ENCODE assay signal across 9 cellular contexts in the genomic region with DNA sequence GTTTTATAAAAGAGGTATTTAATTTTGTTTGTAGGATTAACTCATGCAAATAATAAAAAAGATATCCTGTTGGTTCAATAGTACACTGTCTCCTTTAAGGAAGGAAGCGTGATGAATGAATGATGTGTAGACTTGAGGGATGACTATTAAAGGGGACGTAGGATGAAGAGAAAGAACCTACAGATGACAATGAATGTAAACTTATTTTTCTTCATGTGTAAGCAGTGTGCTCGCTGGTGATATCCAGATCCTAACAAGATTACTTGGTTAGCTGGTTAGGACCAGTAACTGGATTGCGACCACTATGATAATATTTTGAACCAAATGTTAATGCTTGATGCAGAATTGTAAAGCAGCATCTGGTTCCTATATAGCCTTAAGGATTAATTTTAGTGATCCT. TPM values are rescaled to one million over a fixed set of nuclear protein-coding genes. Genes with fewer than 3 reads are reported as not detected.
A peak's percentile ranks its signal among the peaks of the same experiment; 100 is the strongest.
DNase-seq lines count a peak whose midpoint lies in the region; ATAC-seq and TF ChIP-seq lines count a peak whose summit lies in the region.
"Had no signal": no experiment of that assay in that cellular context is flagged by ENCODE, and none has a peak within 500 bp of the region (broad histone marks: within the 10 kb centered on the region; RNA-seq: fewer than 3 reads in every experiment).

No MANE protein-coding gene starts in this region.

- peak overlapping the region; percentile 97 for H3K27ac Mint-ChIP-seq in T-helper 1 cell treated with Interleukin-12 subunit alpha and Interleukin-12 subunit beta and Interleukin-4 antibody, amounts not matched to agents 30 μg/mL and 1 μg/mL, for 36 hours
- H3K27ac Mint-ChIP-seq in glutamatergic neuron (ENCODE audit: unreplicated experiment), result no peak overlapping the region
- peak overlapping the region; percentile 98 for H3K27ac Mint-ChIP-seq in stimulated activated naive B cell treated with anti-CD40 and anti-IgM and Interleukin-4, amounts not matched to agents 10 μg/mL and 1 μg/mL and 100 μg/mL, for 72 hours

- H3K36me3 Mint-ChIP-seq in T-helper 1 cell treated with Interleukin-12 subunit alpha and Interleukin-12 subunit beta and Interleukin-4 antibody, amounts not matched to agents 30 μg/mL and 1 μg/mL, for 36 hours (ENCODE audit: low read depth), result peaks cover 49% of the 10 kb centered on the region
- H3K36me3 Mint-ChIP-seq in glutamatergic neuron (ENCODE audit: unreplicated experiment), result no peaks in the 10 kb centered on the region
- peaks cover 52 to 62% of the 10 kb centered on the region in 2 donors for H3K36me3 Mint-ChIP-seq in stimulated activated naive B cell treated with anti-CD40 and anti-IgM and Interleukin-4, amounts not matched to agents 10 μg/mL and 1 μg/mL and 100 μg/mL, for 72 hours

- peaks cover 31% of the 10 kb centered on the region for H3K4me1 Mint-ChIP-seq in T-helper 1 cell treated with Interleukin-12 subunit alpha and Interleukin-12 subunit beta and Interleukin-4 antibody, amounts not matched to agents 30 μg/mL and 1 μg/mL, for 36 hours (ENCODE audit: low read depth)
- peaks cover 24% of the 10 kb centered on the region for H3K4me1 Mint-ChIP-seq in glutamatergic neuron (ENCODE audit: low read depth, unreplicated experiment)
- peaks cover 15 to 45% of the 10 kb centered on the region in 2 donors for H3K4me1 Mint-ChIP-seq in stimulated activated naive B cell treated with anti-CD40 and anti-IgM and Interleukin-4, amounts not matched to agents 10 μg/mL and 1 μg/mL and 100 μg/mL, for 72 hours

- H3K27me3 Mint-ChIP-seq in T-helper 1 cell treated with Interleukin-12 subunit alpha and Interleukin-12 subunit beta and Interleukin-4 antibody, amounts not matched to agents 30 μg/mL and 1 μg/mL, for 36 hours (ENCODE audit: low read depth), result no peaks in the 10 kb centered on the region
- peaks cover 7% of the 10 kb centered on the region for H3K27me3 Mint-ChIP-seq in glutamatergic neuron (ENCODE audit: unreplicated experiment)
- no peaks in the 10 kb centered on the region for H3K27me3 Mint-ChIP-seq in stimulated activated naive B cell treated with anti-CD40 and anti-IgM and Interleukin-4, amounts not matched to agents 10 μg/mL and 1 μg/mL and 100 μg/mL, for 72 hours

- H3K9me3 Mint-ChIP-seq in T-helper 1 cell treated with Interleukin-12 subunit alpha and Interleukin-12 subunit beta and Interleukin-4 antibody, amounts not matched to agents 30 μg/mL and 1 μg/mL, for 36 hours, result no peaks in the 10 kb centered on the region
- H3K9me3 Mint-ChIP-seq in glutamatergic neuron (ENCODE audit: unreplicated experiment), result peaks cover 10% of the 10 kb centered on the region
- no peaks in the 10 kb centered on the region for H3K9me3 Mint-ChIP-seq in stimulated activated naive B cell treated with anti-CD40 and anti-IgM and Interleukin-4, amounts not matched to agents 10 μg/mL and 1 μg/mL and 100 μg/mL, for 72 hours

- peak; percentile 36 for DNase-seq in SIG-M5 treated with dmso at 0.1 percent for 504 hours (lab: John Stamatoyannopoulos, UW; ENCODE audit: unreplicated experiment)
- DNase-seq in SIG-M5 (lab: John Stamatoyannopoulos, UW), result no peak
- DNase-seq in glutamatergic neuron, result no peak
- no peak for DNase-seq in stimulated activated naive B cell treated with anti-CD40 and anti-IgM and Interleukin-4, amounts not matched to agents 10 μg/mL and 1 μg/mL and 100 μg/mL, for 72 hours
- DNase-seq in GM03348 (ENCODE audit: low spot score), result no peak
- no peak for DNase-seq in amniotic stem cell (lab: John Stamatoyannopoulos, UW)
- DNase-seq in NCI-H2227 treated with DMSO at 0.1 percent for 48 hours (lab: John Stamatoyannopoulos, UW), result no peak
- DNase-seq: COR-L47 had no signal

- H3K4me3 Mint-ChIP-seq in T-helper 1 cell treated with Interleukin-12 subunit alpha and Interleukin-12 subunit beta and Interleukin-4 antibody, amounts not matched to agents 30 μg/mL and 1 μg/mL, for 36 hours, result peak overlapping the region; percentile 100
- peak overlapping the region; percentile 94 for H3K4me3 Mint-ChIP-seq in glutamatergic neuron (ENCODE audit: unreplicated experiment)
- peak overlapping the region; percentile 83 to 91 for H3K4me3 Mint-ChIP-seq in stimulated activated naive B cell treated with anti-CD40 and anti-IgM and Interleukin-4, amounts not matched to agents 10 μg/mL and 1 μg/mL and 100 μg/mL, for 72 hours

- TF ChIP-seq CTCF in glutamatergic neuron (IDR thresholded peaks at IDR 0.05; ENCODE audit: partially characterized antibody, unreplicated experiment), result no peak

- no peak for ATAC-seq in stimulated activated naive B cell treated with anti-CD40 and anti-IgM and Interleukin-4, amounts not matched to agents 10 μg/mL and 1 μg/mL and 100 μg/mL, for 72 hours (replicated peaks)

RNA-seq across cellular contexts. Expression of gene ARF6, which starts 2.6 kb away (rescaled TPM):
- total RNA-seq in glutamatergic neuron (ENCODE audit: unreplicated experiment), result 38.8 TPM

RNA-seq across cellular contexts. Expression of gene NEMF, which starts 42.9 kb away (rescaled TPM):
- 78.8 TPM for total RNA-seq in glutamatergic neuron (ENCODE audit: unreplicated experiment)
